In genomic region chr16:66895697-66895995, GRCh38 we compare ENCODE assay signal across 18 cellular contexts. TPM values are rescaled to one million over a fixed set of nuclear protein-coding genes. Genes with fewer than 3 reads are reported as not detected.
DNase-seq lines count a peak whose midpoint lies in the region; ATAC-seq, FAIRE-seq and TF ChIP-seq lines count a peak whose summit lies in the region.
"Had no signal": no experiment of that assay in that cellular context is flagged by ENCODE, and none has a peak within 500 bp of the region (broad histone marks: within the 10 kb centered on the region; RNA-seq: fewer than 3 reads in every experiment).

No MANE protein-coding gene starts in this region.

- H3K4me2 ChIP-seq in astrocyte (ENCODE audit: low read length) = no peak overlapping the region
- H3K4me2 ChIP-seq: SK-N-SH had no signal

- no peaks in the 10 kb centered on the region for H3K9me3 ChIP-seq in astrocyte (ENCODE audit: insufficient read depth, low read depth, low read length)
- no peaks in the 10 kb centered on the region for H3K9me3 ChIP-seq in mucosa of rectum (ENCODE audit: control insufficient read depth in 2 of 2, low read length in 2 of 2)
- H3K9me3 ChIP-seq in adrenal gland (replicated peaks in 1 of 3) = no peaks in the 10 kb centered on the region
- H3K9me3 ChIP-seq: HAP-1, left lung, ovary, sigmoid colon, SK-N-SH had no signal

- peaks cover 12% of the 10 kb centered on the region for H3K4me1 ChIP-seq in astrocyte (ENCODE audit: insufficient read depth, low read length)
- peaks cover 30 to 33% of the 10 kb centered on the region in 2 donors for H3K4me1 ChIP-seq in mucosa of rectum (ENCODE audit: control insufficient read depth in 2 of 2, insufficient read depth in 2 of 2, low read length in 2 of 2)
- H3K4me1 ChIP-seq in adrenal gland (replicated peaks in 1 of 2) = peaks cover 20 to 29% of the 10 kb centered on the region in 2 donors

- H3K27ac ChIP-seq in astrocyte (ENCODE audit: low read depth, low read length) = no peak overlapping the region
- peak overlapping the region; percentile 86 to 87 for H3K27ac ChIP-seq in mucosa of rectum (ENCODE audit: low read depth in 2 of 2, low read length in 2 of 2)
- H3K27ac ChIP-seq in adrenal gland = no peak overlapping the region
- H3K27ac ChIP-seq: left lung, ovary, sigmoid colon had no signal

- peak; percentile 26 for FAIRE-seq in GM12891 (lab: Jason Lieb, UNC)
- no peak for FAIRE-seq in astrocyte (lab: Jason Lieb, UNC)
- FAIRE-seq: colon, frontal cortex had no signal

- no peaks in the 10 kb centered on the region for H3K27me3 ChIP-seq in astrocyte (ENCODE audit: insufficient read depth, low read length)
- no peaks in the 10 kb centered on the region for H3K27me3 ChIP-seq in mucosa of rectum (ENCODE audit: control insufficient read depth in 2 of 2, insufficient read depth in 2 of 2, low read length in 2 of 2)
- H3K27me3 ChIP-seq in adrenal gland = no peaks in the 10 kb centered on the region
- H3K27me3 ChIP-seq: left lung, ovary, sigmoid colon had no signal

- H3K9ac ChIP-seq in astrocyte (ENCODE audit: low read length) = peak overlapping the region; percentile 4
- H3K9ac ChIP-seq in mucosa of rectum (ENCODE audit: low read depth in 1 of 2, low read length in 2 of 2) = peak overlapping the region; percentile 41 to 46
- H3K9ac ChIP-seq: SK-N-SH had no signal

- no peaks in the 10 kb centered on the region for H3K79me2 ChIP-seq in astrocyte (ENCODE audit: insufficient read depth, low read length)

- no peak for TF ChIP-seq POLR2A in GM12891 (IDR thresholded peaks at IDR 0.05; ENCODE audit: low read depth, low read length)
- no peak for TF ChIP-seq POLR2A in adrenal gland (IDR thresholded peaks at IDR 0.05)

- H3K27ac Mint-ChIP-seq in astrocyte (ENCODE audit: unreplicated experiment) = no peak overlapping the region
- H3K27ac Mint-ChIP-seq: activated CD4-positive, alpha-beta T cell treated with anti-CD3 and anti-CD28 coated beads for 36 hours had no signal

- H3K4me1 Mint-ChIP-seq in astrocyte (ENCODE audit: low read depth, unreplicated experiment) = peaks cover 19% of the 10 kb centered on the region

- H3K27me3 Mint-ChIP-seq in astrocyte (ENCODE audit: low read depth, unreplicated experiment) = peaks cover 7% of the 10 kb centered on the region
- H3K27me3 Mint-ChIP-seq: activated CD4-positive, alpha-beta T cell treated with anti-CD3 and anti-CD28 coated beads for 36 hours; activated CD8-positive, alpha-beta memory T cell treated with anti-CD3 and anti-CD28 coated beads, Interleukin-2, amount 10 ng/mL, durations not matched to agents 7 days and 5 days; CD4-positive, alpha-beta memory T cell had no signal

- no peak overlapping the region for H2AFZ ChIP-seq in astrocyte (ENCODE audit: low read depth, low read length)

- H3K4me3 ChIP-seq in astrocyte (ENCODE audit: insufficient read depth, low read depth, low read length) = no peak overlapping the region
- no peak overlapping the region for H3K4me3 ChIP-seq in mucosa of rectum (ENCODE audit: low read length in 2 of 2)
- H3K4me3 ChIP-seq in adrenal gland = no peak overlapping the region
- H3K4me3 ChIP-seq: HAP-1, left lung, ovary, sigmoid colon had no signal

- intact Hi-C loops in adrenal gland (cut with DNase I) = loop anchor here (5.0 kb wide), 2 partner anchors 37 to 47 kb away; partner anchors contain the start of gene CIAO2B (in 1 of the 2)

- no peak overlapping the region for H3K4me3 Mint-ChIP-seq in astrocyte (ENCODE audit: unreplicated experiment)
- H3K4me3 Mint-ChIP-seq: activated CD4-positive, alpha-beta T cell treated with anti-CD3 and anti-CD28 coated beads for 36 hours; activated CD8-positive, alpha-beta memory T cell treated with anti-CD3 and anti-CD28 coated beads, Interleukin-2, amount 10 ng/mL, durations not matched to agents 7 days and 5 days; CD4-positive, alpha-beta memory T cell had no signal

- TF ChIP-seq CTCF in astrocyte (IDR thresholded peaks at IDR 0.05; ENCODE audit: insufficient read depth, low read depth, low read length) = no peak
- TF ChIP-seq CTCF in adrenal gland (IDR thresholded peaks at IDR 0.05) = no peak

- peaks cover 3% of the 10 kb centered on the region for H3K9me3 Mint-ChIP-seq in astrocyte (ENCODE audit: unreplicated experiment)
- H3K9me3 Mint-ChIP-seq: CD4-positive, alpha-beta memory T cell had no signal

- WGBS in adrenal gland, 4 donors = 76 to 87% (median 82%) methylated on average over 5 of the region's 5 CpGs

- H4K20me1 ChIP-seq in astrocyte (ENCODE audit: insufficient read depth, low read length) = peaks cover 1% of the 10 kb centered on the region

- H3K36me3 Mint-ChIP-seq in astrocyte (ENCODE audit: low read depth, unreplicated experiment) = peaks cover 1% of the 10 kb centered on the region

- DNase-seq in GM12891 (ENCODE audit: insufficient read length, low spot score) = peak; percentile 0
- DNase-seq in astrocyte (ENCODE audit: low read depth) = no peak
- DNase-seq in stimulated activated CD4-positive, alpha-beta T cell treated with anti-CD3 and anti-CD28 coated beads, Interleukin-4, amount 100 ng/mL, for 24 hours = no peak
- no peak for DNase-seq in adrenal gland

- H3K36me3 ChIP-seq in astrocyte (ENCODE audit: insufficient read depth, low read length) = no peaks in the 10 kb centered on the region
- H3K36me3 ChIP-seq in mucosa of rectum (ENCODE audit: control insufficient read depth in 2 of 2, insufficient read depth in 2 of 2, low read length in 2 of 2) = no peaks in the 10 kb centered on the region
- no peaks in the 10 kb centered on the region for H3K36me3 ChIP-seq in adrenal gland (replicated peaks in 1 of 2)
- H3K36me3 ChIP-seq: HAP-1, left lung, ovary, sigmoid colon had no signal

- ATAC-seq in activated CD4-positive, CD25-positive, alpha-beta regulatory T cell treated with anti-CD3 and anti-CD28 coated beads, Interleukin-2, amount 50 U/mL, for 24 hours = no peak

TF ChIP-seq in GM12891, 5 proteins besides CTCF, POLR2A, EP300 and RAD21:
- TF ChIP-seq SPI1 (IDR thresholded peaks at IDR 0.05; ENCODE audit: low read depth, low read length) = no peak

RNA-seq across cellular contexts. Expression of gene PDP2, which starts 15.3 kb away (rescaled TPM):
- 1.7 TPM for polyA plus RNA-seq in GM12891 (2012; ENCODE audit: low read depth, missing spikeins)
- total RNA-seq in astrocyte = 12.1 and 16.8 TPM in 2 replicates
- 10 to 100 TPM in 7 of 8 donors, 1 to 10 TPM in 1; 3.6 to 27.8 (median 13.9) TPM for total RNA-seq in adrenal gland
- polyA plus RNA-seq in adrenal gland = 10 to 100 TPM in 1 of 3 donors, 1 to 10 TPM in 2; 1.3 to 12.1 (median 2.7) TPM

RNA-seq across cellular contexts. Expression of gene CDH16, which starts 23.0 kb away (rescaled TPM):
- not detected for polyA plus RNA-seq in GM12891 (2012; ENCODE audit: low read depth, missing spikeins)
- not detected in 2 replicates for total RNA-seq in astrocyte
- under 1 TPM in 1 of 8 donors, not detected in 7; 0.69 TPM for total RNA-seq in adrenal gland
- not detected for polyA plus RNA-seq in adrenal gland
- total RNA-seq: activated CD4-positive, alpha-beta T cell treated with anti-CD3 and anti-CD28 coated beads for 36 hours; activated CD8-positive, alpha-beta memory T cell treated with anti-CD3 and anti-CD28 coated beads, Interleukin-2, amount 10 ng/mL, durations not matched to agents 7 days and 5 days; CD4-positive, alpha-beta memory T cell; endothelial cell of umbilical vein; frontal cortex; sigmoid colon had no signal
- polyA plus RNA-seq: AG04450; CD4-positive, alpha-beta memory T cell; endothelial cell of umbilical vein; ovary; SK-N-SH had no signal

RNA-seq across cellular contexts. Expression of gene RRAD, which starts 29.7 kb away (rescaled TPM):
- polyA plus RNA-seq in GM12891 (2012; ENCODE audit: low read depth, missing spikeins) = 2.7 TPM
- total RNA-seq in astrocyte (10.2 and 12.1 TPM in 2 replicates), adrenal gland (10 to 100 TPM in 5 of 8 donors, 1 to 10 TPM in 3; 6.3 to 46.1 (median 18.0) TPM)
- 10 to 100 TPM in 2 of 3 donors, under 1 TPM in 1; 0.66 to 52.5 (median 15.6) TPM for polyA plus RNA-seq in adrenal gland
- polyA plus RNA-seq: CD4-positive, alpha-beta memory T cell had no signal

RNA-seq across cellular contexts. Expression of gene CIAO2B, which starts 38.6 kb away (rescaled TPM):
- polyA plus RNA-seq in GM12891 (2012; ENCODE audit: low read depth, missing spikeins) = 140 TPM
- total RNA-seq in astrocyte (69.5 and 75.6 TPM in 2 replicates), adrenal gland (100 to 1,000 TPM in 2 of 8 donors, 10 to 100 TPM in 6; 80.7 to 177 (median 92.2) TPM)
- polyA plus RNA-seq in adrenal gland = 100 to 1,000 TPM; 137 to 258 (median 141) TPM

RNA-seq across cellular contexts. Expression of gene CES2, which starts 39.7 kb away (rescaled TPM):
- polyA plus RNA-seq in GM12891 (2012; ENCODE audit: low read depth, missing spikeins) = 11.6 TPM
- 22.9 and 28.8 TPM in 2 replicates for total RNA-seq in astrocyte
- 100 to 1,000 TPM in 1 of 8 donors, 10 to 100 TPM in 7; 79.6 to 133 (median 90.5) TPM for total RNA-seq in adrenal gland
- polyA plus RNA-seq in adrenal gland = 100 to 1,000 TPM in 1 of 3 donors, 10 to 100 TPM in 2; 28.8 to 119 (median 57.8) TPM

Comparison
In these comparisons a context has a peak if more than half of its experiments do, and no peak if none do; other contexts are left out.
1. H3K27ac ChIP-seq: peak in mucosa of rectum (2 of 2); none in astrocyte (single experiment) and adrenal gland (0 of 5).